ENCODE assay signal across 1 cellular context in genomic region chr19:35495107-35496064, GRCh38.
A peak's percentile ranks its signal among the peaks of the same experiment; 100 is the strongest.
TF ChIP-seq lines count a peak whose summit lies in the region.

No MANE protein-coding gene starts in this region.

TF ChIP-seq in K562, 482 proteins besides CTCF, POLR2A, EP300 and RAD21:
- TF ChIP-seq EZH2 (IDR thresholded peaks at IDR 0.05; ENCODE audit: borderline replicate concordance, low read depth, low read length) (0 out of 2 replicates have a peak, but pooled peaks have one; percentile 56), TFAP4 (CRISPR knock-in tag; IDR thresholded peaks at IDR 0.05; ENCODE audit: borderline replicate concordance) (0 out of 2 replicates have a peak, but pooled peaks have one; percentile 37), CTBP1 (IDR thresholded peaks at IDR 0.05; ENCODE audit: borderline replicate concordance) (peak; percentile 52; the same call in 1 of the 2 replicates), MAFF (IDR thresholded peaks at IDR 0.05; ENCODE audit: low read length) (no peak), EGR1 (conservative IDR thresholded peaks at IDR 0.05) (peak; percentile 92), CXXC5 (CRISPR knock-in tag; IDR thresholded peaks at IDR 0.05) (peak; percentile 17; the same call in 1 of the 2 replicates), BRF1 (IDR thresholded peaks at IDR 0.05; ENCODE audit: borderline replicate concordance, extremely low read depth, insufficient read length) (no peak), PCBP2 (IDR thresholded peaks at IDR 0.05; ENCODE audit: low read depth, low read length, poor library complexity, severe bottlenecking) (no peak), CC2D1A (IDR thresholded peaks at IDR 0.05) (0 out of 2 replicates have a peak, but pooled peaks have one; percentile 53), NFXL1 (CRISPR knock-in tag; IDR thresholded peaks at IDR 0.05) (no peak), MYNN (IDR thresholded peaks at IDR 0.05) (0 out of 2 replicates have a peak, but pooled peaks have one; percentile 15), MYNN (CRISPR knock-in tag; IDR thresholded peaks at IDR 0.05) (no peak), CREM (IDR thresholded peaks at IDR 0.05; ENCODE audit: low read depth) (peak; percentile 34; the same call in 1 of the 2 replicates), ZNF124 (CRISPR knock-in tag; IDR thresholded peaks at IDR 0.05) (no peak), YY1 (IDR thresholded peaks at IDR 0.05; ENCODE audit: borderline replicate concordance in 1 of 3, control insufficient read depth in 1 of 3, extremely low read depth in 1 of 3, insufficient read depth in 3 of 3, insufficient read length in 1 of 3, insufficient replicate concordance in 2 of 3, low read depth in 1 of 3, low read length in 2 of 3) (peak in 1 of 3 experiments; percentile 35), RB1 (IDR thresholded peaks at IDR 0.05; ENCODE audit: low read depth) (peak; percentile 68; the same call in 1 of the 2 replicates), ZNF280A (IDR thresholded peaks at IDR 0.05; ENCODE audit: low read depth, partially characterized antibody) (no peak), CHD4 (IDR thresholded peaks at IDR 0.05; ENCODE audit: insufficient read depth, insufficient replicate concordance, low read depth, low read length, poor library complexity, severe bottlenecking) (peak; percentile 48), CBX3 (IDR thresholded peaks at IDR 0.05; ENCODE audit: borderline replicate concordance in 1 of 2, low read length in 2 of 2) (peak in 1 of 2 experiments; percentile 13; a peak in 1 of 3 replicates), ZBED1 (IDR thresholded peaks at IDR 0.05) (0 out of 2 replicates have a peak, but pooled peaks have one; percentile 31), HDAC2 (IDR thresholded peaks at IDR 0.05) (peak; percentile 36; the same call in 1 of the 2 replicates), L3MBTL2 (IDR thresholded peaks at IDR 0.05) (0 out of 2 replicates have a peak, but pooled peaks have one; percentile 13), MEIS2 (IDR thresholded peaks at IDR 0.05; ENCODE audit: partially characterized antibody) (no peak), ARID3B (CRISPR knock-in tag; IDR thresholded peaks at IDR 0.05; ENCODE audit: borderline replicate concordance) (no peak), STAG1 (CRISPR knock-in tag; IDR thresholded peaks at IDR 0.05; ENCODE audit: borderline replicate concordance) (peak; percentile 51; the same call in 1 of the 2 replicates), USF2 (CRISPR knock-in tag; IDR thresholded peaks at IDR 0.05) (no peak), XRCC5 (IDR thresholded peaks at IDR 0.05; ENCODE audit: low read depth, low read length) (0 out of 2 replicates have a peak, but pooled peaks have one; percentile 24), MAZ (CRISPR knock-in tag; conservative IDR thresholded peaks at IDR 0.05 in 1 of 2, IDR thresholded peaks at IDR 0.05 in 1 of 2) (peak in 1 of 2 experiments; percentile 51; a peak in 2 of 4 replicates), ATF1 (CRISPR knock-in tag; IDR thresholded peaks at IDR 0.05) (no peak), ATF1 (tag; IDR thresholded peaks at IDR 0.05) (peak; percentile 19; the same call in 1 of the 2 replicates), ZBTB7A (IDR thresholded peaks at IDR 0.05; ENCODE audit: borderline replicate concordance, control insufficient read depth, low read depth, low read length) (no peak), SMC3 (conservative IDR thresholded peaks at IDR 0.05; ENCODE audit: insufficient read depth, low read depth, low read length) (peak; percentile 93), ZNF263 (CRISPR knock-in tag; IDR thresholded peaks at IDR 0.05; ENCODE audit: borderline replicate concordance) (peak; percentile 78)
- TF ChIP-seq, protein P1, sequence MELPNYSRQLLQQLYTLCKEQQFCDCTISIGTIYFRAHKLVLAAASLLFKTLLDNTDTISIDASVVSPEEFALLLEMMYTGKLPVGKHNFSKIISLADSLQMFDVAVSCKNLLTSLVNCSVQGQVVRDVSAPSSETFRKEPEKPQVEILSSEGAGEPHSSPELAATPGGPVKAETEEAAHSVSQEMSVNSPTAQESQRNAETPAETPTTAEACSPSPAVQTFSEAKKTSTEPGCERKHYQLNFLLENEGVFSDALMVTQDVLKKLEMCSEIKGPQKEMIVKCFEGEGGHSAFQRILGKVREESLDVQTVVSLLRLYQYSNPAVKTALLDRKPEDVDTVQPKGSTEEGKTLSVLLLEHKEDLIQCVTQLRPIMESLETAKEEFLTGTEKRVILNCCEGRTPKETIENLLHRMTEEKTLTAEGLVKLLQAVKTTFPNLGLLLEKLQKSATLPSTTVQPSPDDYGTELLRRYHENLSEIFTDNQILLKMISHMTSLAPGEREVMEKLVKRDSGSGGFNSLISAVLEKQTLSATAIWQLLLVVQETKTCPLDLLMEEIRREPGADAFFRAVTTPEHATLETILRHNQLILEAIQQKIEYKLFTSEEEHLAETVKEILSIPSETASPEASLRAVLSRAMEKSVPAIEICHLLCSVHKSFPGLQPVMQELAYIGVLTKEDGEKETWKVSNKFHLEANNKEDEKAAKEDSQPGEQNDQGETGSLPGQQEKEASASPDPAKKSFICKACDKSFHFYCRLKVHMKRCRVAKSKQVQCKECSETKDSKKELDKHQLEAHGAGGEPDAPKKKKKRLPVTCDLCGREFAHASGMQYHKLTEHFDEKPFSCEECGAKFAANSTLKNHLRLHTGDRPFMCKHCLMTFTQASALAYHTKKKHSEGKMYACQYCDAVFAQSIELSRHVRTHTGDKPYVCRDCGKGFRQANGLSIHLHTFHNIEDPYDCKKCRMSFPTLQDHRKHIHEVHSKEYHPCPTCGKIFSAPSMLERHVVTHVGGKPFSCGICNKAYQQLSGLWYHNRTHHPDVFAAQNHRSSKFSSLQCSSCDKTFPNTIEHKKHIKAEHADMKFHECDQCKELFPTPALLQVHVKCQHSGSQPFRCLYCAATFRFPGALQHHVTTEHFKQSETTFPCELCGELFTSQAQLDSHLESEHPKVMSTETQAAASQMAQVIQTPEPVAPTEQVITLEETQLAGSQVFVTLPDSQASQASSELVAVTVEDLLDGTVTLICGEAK (IDR thresholded peaks at IDR 0.05) = no peak
- TF ChIP-seq, protein P1 (CRISPR knock-in tag; IDR thresholded peaks at IDR 0.05) = no peak
- TF ChIP-seq, protein P2, sequence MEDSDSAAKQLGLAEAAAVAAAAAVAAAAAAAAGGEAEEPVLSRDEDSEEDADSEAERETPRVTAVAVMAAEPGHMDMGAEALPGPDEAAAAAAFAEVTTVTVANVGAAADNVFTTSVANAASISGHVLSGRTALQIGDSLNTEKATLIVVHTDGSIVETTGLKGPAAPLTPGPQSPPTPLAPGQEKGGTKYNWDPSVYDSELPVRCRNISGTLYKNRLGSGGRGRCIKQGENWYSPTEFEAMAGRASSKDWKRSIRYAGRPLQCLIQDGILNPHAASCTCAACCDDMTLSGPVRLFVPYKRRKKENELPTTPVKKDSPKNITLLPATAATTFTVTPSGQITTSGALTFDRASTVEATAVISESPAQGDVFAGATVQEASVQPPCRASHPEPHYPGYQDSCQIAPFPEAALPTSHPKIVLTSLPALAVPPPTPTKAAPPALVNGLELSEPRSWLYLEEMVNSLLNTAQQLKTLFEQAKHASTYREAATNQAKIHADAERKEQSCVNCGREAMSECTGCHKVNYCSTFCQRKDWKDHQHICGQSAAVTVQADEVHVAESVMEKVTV (CRISPR knock-in tag; IDR thresholded peaks at IDR 0.05) = peak; percentile 60
- TF ChIP-seq, protein P3, sequence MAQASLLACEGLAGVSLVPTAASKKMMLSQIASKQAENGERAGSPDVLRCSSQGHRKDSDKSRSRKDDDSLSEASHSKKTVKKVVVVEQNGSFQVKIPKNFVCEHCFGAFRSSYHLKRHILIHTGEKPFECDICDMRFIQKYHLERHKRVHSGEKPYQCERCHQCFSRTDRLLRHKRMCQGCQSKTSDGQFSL (CRISPR knock-in tag; IDR thresholded peaks at IDR 0.05) = 0 out of 2 replicates have a peak, but pooled peaks have one; percentile 33
- TF ChIP-seq, protein P3 (tag; IDR thresholded peaks at IDR 0.05) = 0 out of 4 replicates have a peak, but pooled peaks of 1 of the 2 experiments have one; percentile 21
- TF ChIP-seq, protein P4, sequence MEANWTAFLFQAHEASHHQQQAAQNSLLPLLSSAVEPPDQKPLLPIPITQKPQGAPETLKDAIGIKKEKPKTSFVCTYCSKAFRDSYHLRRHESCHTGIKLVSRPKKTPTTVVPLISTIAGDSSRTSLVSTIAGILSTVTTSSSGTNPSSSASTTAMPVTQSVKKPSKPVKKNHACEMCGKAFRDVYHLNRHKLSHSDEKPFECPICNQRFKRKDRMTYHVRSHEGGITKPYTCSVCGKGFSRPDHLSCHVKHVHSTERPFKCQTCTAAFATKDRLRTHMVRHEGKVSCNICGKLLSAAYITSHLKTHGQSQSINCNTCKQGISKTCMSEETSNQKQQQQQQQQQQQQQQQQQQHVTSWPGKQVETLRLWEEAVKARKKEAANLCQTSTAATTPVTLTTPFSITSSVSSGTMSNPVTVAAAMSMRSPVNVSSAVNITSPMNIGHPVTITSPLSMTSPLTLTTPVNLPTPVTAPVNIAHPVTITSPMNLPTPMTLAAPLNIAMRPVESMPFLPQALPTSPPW (CRISPR knock-in tag; IDR thresholded peaks at IDR 0.05) = peak; percentile 49
